19 cellular contexts compared by ENCODE assay signal in the genomic region with DNA sequence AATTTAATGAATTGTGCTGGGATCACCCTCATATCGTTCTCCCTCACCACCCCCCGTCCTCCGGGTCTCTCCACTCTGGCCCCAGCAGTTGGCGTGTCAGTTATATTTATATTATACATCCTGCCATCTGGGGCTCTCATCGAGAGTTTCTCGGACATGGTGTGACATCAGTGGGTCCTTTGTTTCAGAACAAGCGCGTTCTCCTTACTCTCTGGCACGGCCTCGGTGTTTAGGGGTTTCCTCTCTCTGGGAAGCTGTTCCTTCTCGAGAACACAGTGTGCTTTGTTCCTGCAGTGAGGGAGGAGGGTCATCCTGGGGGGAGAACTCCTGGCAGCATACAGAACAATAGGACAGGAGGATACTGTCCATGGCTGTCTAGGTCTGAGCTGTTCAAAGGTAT. TPM values are rescaled to one million over a fixed set of nuclear protein-coding genes. Genes with fewer than 3 reads are reported as not detected.
DNase-seq lines count a peak whose midpoint lies in the region; ATAC-seq and TF ChIP-seq lines count a peak whose summit lies in the region.
"Had no signal": no experiment of that assay in that cellular context is flagged by ENCODE, and none has a peak within 500 bp of the region (broad histone marks: within the 10 kb centered on the region; RNA-seq: fewer than 3 reads in every experiment).

No MANE protein-coding gene starts in this region.

- H3K36me3 Mint-ChIP-seq in nephron (ENCODE audit: low read depth) = no peaks in the 10 kb centered on the region
- H3K36me3 Mint-ChIP-seq: T-cell had no signal

- ATAC-seq in Right ventricle myocardium inferior = peak; percentile 32
- ATAC-seq in GM18511 (IDR thresholded peaks at IDR 0.05; ENCODE audit: unreplicated experiment) = no peak
- ATAC-seq: HCT116; stimulated activated naive B cell treated with anti-CD40 and anti-IgM and Interleukin-4, amounts not matched to agents 10 μg/mL and 1 μg/mL and 100 μg/mL, for 72 hours; T-cell had no signal

- TF ChIP-seq EP300 in tibial nerve (IDR thresholded peaks at IDR 0.05) = peak; percentile 19 to 61

- H3K36me3 ChIP-seq in tibial nerve = no peaks in the 10 kb centered on the region
- no peaks in the 10 kb centered on the region for H3K36me3 ChIP-seq in smooth muscle cell (ENCODE audit: low read depth)
- H3K36me3 ChIP-seq: ovary had no signal

- H3K27me3 ChIP-seq in tibial nerve (peaks cover 0 to 4% of the 10 kb centered on the region in 2 donors), smooth muscle cell (ENCODE audit: low read depth) (peaks cover under 1% of the 10 kb centered on the region)
- H3K27me3 ChIP-seq: ovary had no signal

- H3F3A ChIP-seq in smooth muscle cell (ENCODE audit: low read depth) = no peaks in the 10 kb centered on the region

- peaks cover 38% of the 10 kb centered on the region for H3K4me1 Mint-ChIP-seq in nephron
- H3K4me1 Mint-ChIP-seq: stimulated activated naive B cell treated with anti-CD40 and anti-IgM and Interleukin-4, amounts not matched to agents 10 μg/mL and 1 μg/mL and 100 μg/mL, for 72 hours; T-cell had no signal

- H3K9me3 ChIP-seq in tibial nerve = no peaks in the 10 kb centered on the region
- no peaks in the 10 kb centered on the region for H3K9me3 ChIP-seq in smooth muscle cell (replicated peaks; ENCODE audit: low read depth)
- H3K9me3 ChIP-seq: ovary had no signal

- no peaks in the 10 kb centered on the region for H3K79me2 ChIP-seq in smooth muscle cell (ENCODE audit: low read depth)

- no peak overlapping the region for H3K9ac ChIP-seq in smooth muscle cell (ENCODE audit: low read depth)

- H3K4me2 ChIP-seq in smooth muscle cell = no peak overlapping the region

- TF ChIP-seq POLR2A in tibial nerve (IDR thresholded peaks at IDR 0.05) = no peak

- no peak overlapping the region for H2AFZ ChIP-seq in smooth muscle cell (ENCODE audit: low read depth)

- 16 to 19% methylated on average over 11 of the region's 11 CpGs for WGBS in tibial nerve, 2 donors
- WGBS in smooth muscle cell (ENCODE audit: low lambda C conversion rate) = 94% methylated on average over 11 of the region's 11 CpGs

- no peaks in the 10 kb centered on the region for H4K20me1 ChIP-seq in smooth muscle cell (ENCODE audit: low read depth)

- peak overlapping the region; percentile 75 to 92 (median 81) for H3K27ac Mint-ChIP-seq in nephron
- H3K27ac Mint-ChIP-seq: stimulated activated naive B cell treated with anti-CD40 and anti-IgM and Interleukin-4, amounts not matched to agents 10 μg/mL and 1 μg/mL and 100 μg/mL, for 72 hours; T-cell had no signal

- DNase-seq in amygdala (lab: John Stamatoyannopoulos, UW) (peak in 29 of 56 donors; percentile 20 to 82 (median 53)), Right ventricle myocardium inferior (ENCODE audit: missing footprints) (peak; percentile 37), tibial nerve (ENCODE audit: low spot score in 2 of 2) (no peak), smooth muscle cell (lab: John Stamatoyannopoulos, UW; ENCODE audit: unreplicated experiment) (no peak), hepatic stellate cell (ENCODE audit: low spot score) (no peak)
- no peak for DNase-seq in stimulated activated CD4-positive, alpha-beta T cell treated with anti-CD3 and anti-CD28 coated beads, Interleukin-2, amount 100 ng/mL, for 48 hours
- DNase-seq: activated T-cell treated with anti-CD3 and anti-CD28 coated beads, Interleukin-2, amount 50 U/mL, for 48 hours; effector memory CD4-positive, alpha-beta T cell; NCI-H2171 treated with DMSO at 0.1 percent for 48 hours; stimulated activated CD4-positive, alpha-beta T cell treated with anti-CD3 and anti-CD28 coated beads, Interleukin-4, amount 100 ng/mL, for 1 hour; stimulated activated naive B cell treated with anti-CD40 and anti-IgM and Interleukin-4, amounts not matched to agents 10 μg/mL and 1 μg/mL and 100 μg/mL, for 72 hours; T-cell had no signal

- H3K4me1 ChIP-seq in tibial nerve (peaks cover 0 to 8% (median 0%) of the 10 kb centered on the region in 4 donors), smooth muscle cell (ENCODE audit: low read depth) (peaks cover 16% of the 10 kb centered on the region)

- no peak overlapping the region for H3K4me3 ChIP-seq in tibial nerve
- H3K4me3 ChIP-seq in smooth muscle cell = no peak overlapping the region
- H3K4me3 ChIP-seq: lung, ovary had no signal

- H3K27ac ChIP-seq in tibial nerve = peak overlapping the region in 1 of 4 donors; percentile 64
- H3K27ac ChIP-seq in smooth muscle cell (ENCODE audit: low read depth) = no peak overlapping the region
- H3K27ac ChIP-seq: C4-2B, ovary had no signal

- no peak for TF ChIP-seq CTCF in nephron (IDR thresholded peaks at IDR 0.05; ENCODE audit: unreplicated experiment in 3 of 3)
- no peak for TF ChIP-seq CTCF in tibial nerve (IDR thresholded peaks at IDR 0.05)
- TF ChIP-seq CTCF in smooth muscle cell (IDR thresholded peaks at IDR 0.05; ENCODE audit: borderline replicate concordance, insufficient read depth, poor library complexity, severe bottlenecking) = no peak

- intact Hi-C loops in Right ventricle myocardium inferior (cut with DNase I) = loop anchor here (1.0 kb wide), 1 partner anchor 20 kb away; no protein-coding TSS in a partner anchor

- peaks cover 15% of the 10 kb centered on the region for H3K27me3 Mint-ChIP-seq in nephron (ENCODE audit: low read depth)
- H3K27me3 Mint-ChIP-seq: T-cell had no signal

- no peak overlapping the region for H3K4me3 Mint-ChIP-seq in nephron
- H3K4me3 Mint-ChIP-seq: stimulated activated naive B cell treated with anti-CD40 and anti-IgM and Interleukin-4, amounts not matched to agents 10 μg/mL and 1 μg/mL and 100 μg/mL, for 72 hours; T-cell had no signal

- H3K9me3 Mint-ChIP-seq in nephron = no peaks in the 10 kb centered on the region
- H3K9me3 Mint-ChIP-seq: stimulated activated naive B cell treated with anti-CD40 and anti-IgM and Interleukin-4, amounts not matched to agents 10 μg/mL and 1 μg/mL and 100 μg/mL, for 72 hours; T-cell had no signal

RNA-seq across cellular contexts. Expression of a gene that starts 9.8 kb away (rescaled TPM):
- total RNA-seq in Right ventricle myocardium inferior (45.9 TPM), tibial nerve (10 to 100 TPM; 30.1 to 82.6 (median 45.3) TPM), smooth muscle cell (3.8 and 7.6 TPM in 2 replicates)
- polyA plus RNA-seq in smooth muscle cell = 0.54 and 5.5 TPM in 2 replicates
- total RNA-seq: M059J had no signal

Comparison
In these comparisons a context has a peak if more than half of its experiments do, and no peak if none do; other contexts are left out.
1. DNase-seq: peak in amygdala (29 of 56) and Right ventricle myocardium inferior (single experiment); none in tibial nerve (0 of 2), smooth muscle cell (single experiment), hepatic stellate cell (single experiment) and stimulated activated CD4-positive, alpha-beta T cell treated with anti-CD3 and anti-CD28 coated beads, Interleukin-2, amount 100 ng/mL, for 48 hours (0 of 2).